Comparison of ENCODE assay signal across 13 cellular contexts in genomic region chr11:12127206-12127898, GRCh38. TPM values are rescaled to one million over a fixed set of nuclear protein-coding genes. Genes with fewer than 3 reads are reported as not detected.
DNase-seq lines count a peak whose midpoint lies in the region; TF ChIP-seq lines count a peak whose summit lies in the region.
"Had no signal": no experiment of that assay in that cellular context is flagged by ENCODE, and none has a peak within 500 bp of the region (broad histone marks: within the 10 kb centered on the region; RNA-seq: fewer than 3 reads in every experiment).

No MANE protein-coding gene starts in this region.

- peaks cover 94% of the 10 kb centered on the region for H3K79me2 ChIP-seq in mammary epithelial cell (ENCODE audit: insufficient read depth, low read length)

- H2AFZ ChIP-seq in mammary epithelial cell (ENCODE audit: low read depth, low read length): no peak overlapping the region

- peak overlapping the region; percentile 85 to 97 (median 89) for H3K27ac Mint-ChIP-seq in CD14-positive monocyte
- H3K27ac Mint-ChIP-seq in nephron progenitor cell: peak overlapping the region; percentile 18
- H3K27ac Mint-ChIP-seq: stimulated activated memory B cell treated with anti-CD40 and anti-IgM and Interleukin-4, amounts not matched to agents 10 μg/mL and 1 μg/mL and 100 μg/mL, for 72 hours had no signal

- H3K27me3 ChIP-seq in mammary epithelial cell (ENCODE audit: insufficient read depth, low read length) (no peaks in the 10 kb centered on the region), thyroid gland (no peaks in the 10 kb centered on the region)
- H3K27me3 ChIP-seq: pancreas, SJSA1 had no signal

- CTCF ChIA-PET in mammary epithelial cell (lab: Charles Lee; ENCODE audit: low non-redundant PET): interaction anchor here (0.7 kb wide), 1 partner anchor 25 kb away, joined by 6 read pairs; no protein-coding TSS in a partner anchor

- dilution Hi-C loops in mammary epithelial cell (cut with HindIII; ENCODE audit: low sequenced_read_pairs): loop anchor here (5.0 kb wide), 1 partner anchor 35 kb away; no protein-coding TSS in a partner anchor

- no peak overlapping the region for H3K4me3 ChIP-seq in mammary epithelial cell (replicated peaks in 1 of 3; ENCODE audit: insufficient read depth in 1 of 3, low read depth in 2 of 3, low read length in 3 of 3)
- H3K4me3 ChIP-seq in thyroid gland (replicated peaks in 1 of 3): no peak overlapping the region
- H3K4me3 ChIP-seq: pancreas, SJSA1 had no signal

- in situ Hi-C loops in mammary epithelial cell (cut with MboI; ENCODE audit: low sequenced_read_pairs in 2 of 2): no loop called here

- H3K4me1 Mint-ChIP-seq in CD14-positive monocyte (peaks cover 94% of the 10 kb centered on the region), nephron progenitor cell (peaks cover 14% of the 10 kb centered on the region)
- H3K4me1 Mint-ChIP-seq: stimulated activated memory B cell treated with anti-CD40 and anti-IgM and Interleukin-4, amounts not matched to agents 10 μg/mL and 1 μg/mL and 100 μg/mL, for 72 hours had no signal

- H3K9me3 ChIP-seq in mammary epithelial cell (replicated peaks; ENCODE audit: insufficient read depth, low read length) (no peaks in the 10 kb centered on the region), thyroid gland (no peaks in the 10 kb centered on the region)
- H3K9me3 ChIP-seq: pancreas, SJSA1 had no signal

- no peak for TF ChIP-seq POLR2A in thyroid gland (IDR thresholded peaks at IDR 0.05)

- H3K4me1 ChIP-seq in mammary epithelial cell (ENCODE audit: insufficient read depth, low read length) (peaks cover 86% of the 10 kb centered on the region), thyroid gland (peaks cover 0 to 22% of the 10 kb centered on the region in 2 donors)

- H3K9ac ChIP-seq in mammary epithelial cell (ENCODE audit: insufficient read depth, low read length): peak overlapping the region; percentile 18

- H4K20me1 ChIP-seq in mammary epithelial cell (ENCODE audit: insufficient read depth, low read length): no peaks in the 10 kb centered on the region

- 87% methylated on average over 4 of the region's 4 CpGs for WGBS in mammary epithelial cell (ENCODE audit: low coverage, missing lambda C conversion rate)
- WGBS in thyroid gland, 2 donors: 83 to 91% methylated on average over 4 of the region's 4 CpGs

- intact Hi-C loops in CD14-positive monocyte (cut with micrococcal nuclease): loop anchor here in 1 of 2 donors (5.0 to 10.0 kb wide), 2 partner anchors 45 to 83 kb away; no protein-coding TSS in a partner anchor
- intact Hi-C loops in mammary epithelial cell (cut with micrococcal nuclease): loop anchor here (5.0 kb wide), 1 partner anchor 155 kb away; no protein-coding TSS in a partner anchor
- intact Hi-C loops in thyroid gland (cut with DNase I): no loop called here

- H3K4me3 Mint-ChIP-seq in CD14-positive monocyte (peak overlapping the region in 1 of 2 donors; percentile 64), nephron progenitor cell (no peak overlapping the region)
- H3K4me3 Mint-ChIP-seq: stimulated activated memory B cell treated with anti-CD40 and anti-IgM and Interleukin-4, amounts not matched to agents 10 μg/mL and 1 μg/mL and 100 μg/mL, for 72 hours had no signal

- TF ChIP-seq CTCF in CD14-positive monocyte (IDR thresholded peaks at IDR 0.05) (no peak), mammary epithelial cell (conservative IDR thresholded peaks at IDR 0.05 in 1 of 2, IDR thresholded peaks at IDR 0.05 in 1 of 2; ENCODE audit: extremely low read depth in 1 of 2, insufficient read depth in 1 of 2, low read depth in 1 of 2, low read length in 2 of 2) (no peak), nephron progenitor cell (IDR thresholded peaks at IDR 0.05) (no peak), thyroid gland (IDR thresholded peaks at IDR 0.05) (no peak)

- peak overlapping the region; percentile 72 for H3K4me2 ChIP-seq in mammary epithelial cell (ENCODE audit: insufficient read depth, low read depth, low read length)

- H3K9me3 Mint-ChIP-seq in CD14-positive monocyte: no peaks in the 10 kb centered on the region
- no peaks in the 10 kb centered on the region for H3K9me3 Mint-ChIP-seq in nephron progenitor cell
- H3K9me3 Mint-ChIP-seq: stimulated activated memory B cell treated with anti-CD40 and anti-IgM and Interleukin-4, amounts not matched to agents 10 μg/mL and 1 μg/mL and 100 μg/mL, for 72 hours had no signal

- H3K36me3 Mint-ChIP-seq in CD14-positive monocyte: peaks cover 29 to 38% of the 10 kb centered on the region in 2 donors
- H3K36me3 Mint-ChIP-seq in nephron progenitor cell (ENCODE audit: low read depth): no peaks in the 10 kb centered on the region
- H3K36me3 Mint-ChIP-seq: stimulated activated memory B cell treated with anti-CD40 and anti-IgM and Interleukin-4, amounts not matched to agents 10 μg/mL and 1 μg/mL and 100 μg/mL, for 72 hours had no signal

- DNase-seq in CD14-positive monocyte (ENCODE audit: low spot score): peak; percentile 15
- peak; percentile 76 for DNase-seq in M059J (ENCODE audit: low read depth)
- no peak for DNase-seq in mammary epithelial cell
- no peak for DNase-seq in nephron progenitor cell
- DNase-seq in occipital lobe (lab: John Stamatoyannopoulos, UW): no peak
- no peak for DNase-seq in thyroid gland
- no peak for DNase-seq in GDM1 (lab: John Stamatoyannopoulos, UW)
- no peak for DNase-seq in HK-2 (ENCODE audit: unreplicated experiment)
- DNase-seq: hypothalamus, NCI-H1105 treated with DMSO at 0.1 percent for 48 hours, pancreas had no signal

- H3K27me3 Mint-ChIP-seq in CD14-positive monocyte (ENCODE audit: low read depth in 3 of 3) (peaks cover 1 to 2% (median 2%) of the 10 kb centered on the region in 3 donors), nephron progenitor cell (ENCODE audit: low read depth, poor library complexity) (peaks cover 17% of the 10 kb centered on the region)

- H3K36me3 ChIP-seq in mammary epithelial cell (ENCODE audit: insufficient read depth, low read length) (peaks cover 5% of the 10 kb centered on the region), thyroid gland (no peaks in the 10 kb centered on the region)
- H3K36me3 ChIP-seq: pancreas, SJSA1 had no signal

- BruUV-seq in mammary epithelial cell (replicated peaks; lab: Mats Ljungman, UMichigan): no TSS peak

- peak overlapping the region; percentile 88 for H3K27ac ChIP-seq in mammary epithelial cell (ENCODE audit: insufficient read depth, low read depth, low read length)
- H3K27ac ChIP-seq in thyroid gland: no peak overlapping the region
- H3K27ac ChIP-seq: pancreas, SJSA1 had no signal

RNA-seq across cellular contexts. Expression of gene MICAL2, which starts 17.0 kb away (rescaled TPM):
- polyA plus RNA-seq in CD14-positive monocyte (10 to 100 TPM; 39.8 to 72.5 TPM), mammary epithelial cell (71.2 TPM)
- total RNA-seq in M059J (2014; rRNA removed; shearing (Covaris generic)): 120 and 173 TPM in 2 replicates
- total RNA-seq in mammary epithelial cell (100 to 1,000 TPM; 163 to 339 TPM), occipital lobe (28.2 TPM), thyroid gland (10 to 100 TPM; 27.4 to 63.6 (median 51.9) TPM)
- 276 TPM for polyA minus RNA-seq in mammary epithelial cell

Comparison
In these comparisons a context has a peak if more than half of its experiments do, and no peak if none do; other contexts are left out.
1. DNase-seq: peak in CD14-positive monocyte (single experiment) and M059J (single experiment); none in mammary epithelial cell (single experiment), nephron progenitor cell (single experiment), occipital lobe (single experiment), thyroid gland (0 of 2), GDM1 (single experiment) and HK-2 (single experiment).